In the genomic region with DNA sequence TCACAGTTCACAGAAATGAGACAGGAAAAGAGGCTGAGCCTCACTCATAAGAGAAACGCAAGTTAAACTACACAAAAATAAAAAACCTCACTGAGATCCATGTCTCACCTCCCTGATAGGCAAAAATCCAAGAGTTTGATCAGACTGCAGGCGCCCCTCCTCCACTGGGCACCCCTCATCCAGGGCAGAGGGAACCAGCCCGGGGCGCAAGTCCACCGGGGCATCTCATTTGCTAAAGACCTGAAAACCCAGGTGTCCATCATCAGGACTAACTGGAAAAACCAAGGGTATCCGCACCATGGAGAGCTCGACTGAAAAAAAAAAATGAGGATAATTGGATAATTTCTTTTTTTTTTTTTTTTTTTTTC, we compare ENCODE assay signal across 10 cellular contexts. TPM values are rescaled to one million over a fixed set of nuclear protein-coding genes. Genes with fewer than 3 reads are reported as not detected.
DNase-seq lines count a peak whose midpoint lies in the region; ATAC-seq and TF ChIP-seq lines count a peak whose summit lies in the region.
"Had no signal": no experiment of that assay in that cellular context is flagged by ENCODE, and none has a peak within 500 bp of the region (broad histone marks: within the 10 kb centered on the region; RNA-seq: fewer than 3 reads in every experiment).

No MANE protein-coding gene starts in this region.

- no peaks in the 10 kb centered on the region for H3K79me1 ChIP-seq in mesenchymal stem cell (replicated peaks; ENCODE audit: low read length, poor library complexity, severe bottlenecking)

- DNase-seq in stimulated activated naive CD8-positive, alpha-beta T cell treated with anti-CD3 and anti-CD28 coated beads, Interleukin-15, Interleukin-2, amounts not matched to agents 100 U/mL and 50 U/mL, for 24 hours = no peak
- DNase-seq in activated naive CD8-positive, alpha-beta T cell treated with anti-CD3 and anti-CD28 coated beads, Interleukin-2, amount 10 ng/mL, durations not matched to agents 7 days and 5 days = no peak
- DNase-seq in mesenchymal stem cell (no peak), globus pallidus (ENCODE audit: low spot score) (no peak), NCI-H2171 (lab: John Stamatoyannopoulos, UW) (no peak)
- DNase-seq: HCEC 1CT had no signal

- no peak for TF ChIP-seq CTCF in gastroesophageal sphincter (IDR thresholded peaks at IDR 0.05)

- H3K9me3 ChIP-seq in mesenchymal stem cell (ENCODE audit: control insufficient read depth, low read length) (no peaks in the 10 kb centered on the region), gastroesophageal sphincter (no peaks in the 10 kb centered on the region)
- H3K9me3 ChIP-seq: SJSA1 had no signal

- H3K14ac ChIP-seq in mesenchymal stem cell (ENCODE audit: low read length in 2 of 2) = no peak overlapping the region

- H3K27ac Mint-ChIP-seq in stimulated activated naive CD8-positive, alpha-beta T cell treated with anti-CD3 and anti-CD28 coated beads, Interleukin-15, Interleukin-2, amounts not matched to agents 100 ng/mL and 50 ng/mL, for 24 hours = no peak overlapping the region
- H3K27ac Mint-ChIP-seq in activated naive CD8-positive, alpha-beta T cell treated with anti-CD3 and anti-CD28 coated beads, Interleukin-2, amount 10 ng/mL, durations not matched to agents 7 days and 5 days = no peak overlapping the region

- TF ChIP-seq POLR2A in gastroesophageal sphincter (IDR thresholded peaks at IDR 0.05) = no peak

- H3K4me3 ChIP-seq in mesenchymal stem cell (ENCODE audit: insufficient read depth in 1 of 2, low read depth in 1 of 2, low read length in 2 of 2) (peak overlapping the region in 1 of 2 experiments; percentile 56), gastroesophageal sphincter (peak overlapping the region in 1 of 2 donors; percentile 50)
- H3K4me3 ChIP-seq: SJSA1 had no signal

- H3K36me3 ChIP-seq in mesenchymal stem cell (ENCODE audit: control insufficient read depth in 1 of 2, insufficient read depth in 2 of 2, low read depth in 1 of 2, low read length in 2 of 2) = no peaks in the 10 kb centered on the region
- H3K36me3 ChIP-seq in gastroesophageal sphincter = no peaks in the 10 kb centered on the region
- H3K36me3 ChIP-seq: SJSA1 had no signal

- 79% methylated on average over 7 of the region's 7 CpGs for WGBS in mesenchymal stem cell
- 48 to 72% methylated on average over 3 to 5 of the region's 7 CpGs for WGBS in gastroesophageal sphincter (ENCODE audit: low coverage in 1 of 2), 2 donors

- no peak overlapping the region for H3K27ac ChIP-seq in mesenchymal stem cell (ENCODE audit: low read length, poor library complexity, severe bottlenecking)
- H3K27ac ChIP-seq in gastroesophageal sphincter = no peak overlapping the region
- H3K27ac ChIP-seq: SJSA1 had no signal

- H3K9ac ChIP-seq in mesenchymal stem cell (ENCODE audit: low read length) = no peak overlapping the region

- H2BK12ac ChIP-seq in mesenchymal stem cell (ENCODE audit: low read length in 2 of 2) = no peak overlapping the region

- no peak overlapping the region for H2AFZ ChIP-seq in mesenchymal stem cell (ENCODE audit: low read depth, low read length)

- H3K27me3 Mint-ChIP-seq in stimulated activated naive CD8-positive, alpha-beta T cell treated with anti-CD3 and anti-CD28 coated beads, Interleukin-15, Interleukin-2, amounts not matched to agents 100 ng/mL and 50 ng/mL, for 24 hours = peaks cover 34% of the 10 kb centered on the region
- peaks cover 28% of the 10 kb centered on the region for H3K27me3 Mint-ChIP-seq in activated naive CD8-positive, alpha-beta T cell treated with anti-CD3 and anti-CD28 coated beads, Interleukin-2, amount 10 ng/mL, durations not matched to agents 7 days and 5 days

- no peak overlapping the region for H3K4ac ChIP-seq in mesenchymal stem cell (ENCODE audit: low read depth in 1 of 2, low read length in 2 of 2)

- no peaks in the 10 kb centered on the region for H3K36me3 Mint-ChIP-seq in stimulated activated naive CD8-positive, alpha-beta T cell treated with anti-CD3 and anti-CD28 coated beads, Interleukin-15, Interleukin-2, amounts not matched to agents 100 ng/mL and 50 ng/mL, for 24 hours (ENCODE audit: low read depth)
- H3K36me3 Mint-ChIP-seq in activated naive CD8-positive, alpha-beta T cell treated with anti-CD3 and anti-CD28 coated beads, Interleukin-2, amount 10 ng/mL, durations not matched to agents 7 days and 5 days = no peaks in the 10 kb centered on the region

- H3K4me1 Mint-ChIP-seq in stimulated activated naive CD8-positive, alpha-beta T cell treated with anti-CD3 and anti-CD28 coated beads, Interleukin-15, Interleukin-2, amounts not matched to agents 100 ng/mL and 50 ng/mL, for 24 hours (ENCODE audit: low read depth) = peaks cover 10% of the 10 kb centered on the region
- peaks cover 5% of the 10 kb centered on the region for H3K4me1 Mint-ChIP-seq in activated naive CD8-positive, alpha-beta T cell treated with anti-CD3 and anti-CD28 coated beads, Interleukin-2, amount 10 ng/mL, durations not matched to agents 7 days and 5 days

- POLR2A ChIA-PET in activated naive CD8-positive, alpha-beta T cell treated with anti-CD3 and anti-CD28 coated beads, Interleukin-2, amount 10 ng/mL, durations not matched to agents 7 days and 5 days (lab: Charles Lee) = no interaction called here

- H3K18ac ChIP-seq in mesenchymal stem cell (ENCODE audit: low read depth in 1 of 2, low read length in 2 of 2) = no peak overlapping the region

- peak overlapping the region; percentile 78 for H3K4me3 Mint-ChIP-seq in stimulated activated naive CD8-positive, alpha-beta T cell treated with anti-CD3 and anti-CD28 coated beads, Interleukin-15, Interleukin-2, amounts not matched to agents 100 ng/mL and 50 ng/mL, for 24 hours
- H3K4me3 Mint-ChIP-seq in activated naive CD8-positive, alpha-beta T cell treated with anti-CD3 and anti-CD28 coated beads, Interleukin-2, amount 10 ng/mL, durations not matched to agents 7 days and 5 days = peak overlapping the region; percentile 78

- no peak overlapping the region for H2BK120ac ChIP-seq in mesenchymal stem cell (ENCODE audit: low read depth, low read length)

- H3K4me2 ChIP-seq in mesenchymal stem cell (ENCODE audit: low read length, poor library complexity, severe bottlenecking) = peak overlapping the region; percentile 78

- TF ChIP-seq EP300 in gastroesophageal sphincter (IDR thresholded peaks at IDR 0.05) = no peak

- H3K27me3 ChIP-seq in mesenchymal stem cell (ENCODE audit: control insufficient read depth in 1 of 2, insufficient read depth in 1 of 2, low read length in 2 of 2) (peaks cover 23 to 57% of the 10 kb centered on the region in 2 experiments), gastroesophageal sphincter (peaks cover 59% of the 10 kb centered on the region)

- H3K9me3 Mint-ChIP-seq in stimulated activated naive CD8-positive, alpha-beta T cell treated with anti-CD3 and anti-CD28 coated beads, Interleukin-15, Interleukin-2, amounts not matched to agents 100 ng/mL and 50 ng/mL, for 24 hours = no peaks in the 10 kb centered on the region
- H3K9me3 Mint-ChIP-seq in activated naive CD8-positive, alpha-beta T cell treated with anti-CD3 and anti-CD28 coated beads, Interleukin-2, amount 10 ng/mL, durations not matched to agents 7 days and 5 days = no peaks in the 10 kb centered on the region

- no peak overlapping the region for H4K91ac ChIP-seq in mesenchymal stem cell (ENCODE audit: low read length)

- H3K4me1 ChIP-seq in mesenchymal stem cell (ENCODE audit: control insufficient read depth, insufficient read depth, low read depth, low read length) = peaks cover 8% of the 10 kb centered on the region
- peaks cover 0 to 11% (median 7%) of the 10 kb centered on the region in 3 donors for H3K4me1 ChIP-seq in gastroesophageal sphincter

- no peak overlapping the region for H4K8ac ChIP-seq in mesenchymal stem cell (ENCODE audit: low read length)

- H2AK5ac ChIP-seq in mesenchymal stem cell (ENCODE audit: low read length, severe bottlenecking) = no peak overlapping the region

- no peak overlapping the region for H2BK15ac ChIP-seq in mesenchymal stem cell (ENCODE audit: low read depth, poor library complexity, severe bottlenecking)

- ATAC-seq in stimulated activated naive CD8-positive, alpha-beta T cell treated with anti-CD3 and anti-CD28 coated beads, Interleukin-15, Interleukin-2, amounts not matched to agents 100 U/mL and 50 U/mL, for 24 hours = no peak
- no peak for ATAC-seq in activated naive CD8-positive, alpha-beta T cell treated with anti-CD3 and anti-CD28 coated beads, Interleukin-2, amount 10 ng/mL, durations not matched to agents 7 days and 5 days (ENCODE audit: low read depth)
- ATAC-seq in gastroesophageal sphincter (no peak), GM21786 (IDR thresholded peaks at IDR 0.05; ENCODE audit: unreplicated experiment) (no peak)

- no peak overlapping the region for H2BK5ac ChIP-seq in mesenchymal stem cell (ENCODE audit: low read depth, low read length, poor library complexity, severe bottlenecking)

- no peak overlapping the region for H3K23ac ChIP-seq in mesenchymal stem cell (ENCODE audit: low read length in 2 of 2)

RNA-seq across cellular contexts. Expression of a gene that starts 2.6 kb away (rescaled TPM):
- not detected for total RNA-seq in activated naive CD8-positive, alpha-beta T cell treated with anti-CD3 and anti-CD28 coated beads, Interleukin-2, amount 10 ng/mL, durations not matched to agents 7 days and 5 days
- polyA plus RNA-seq in mesenchymal stem cell (2013, experiment 1 of 2) = not detected
- not detected for polyA plus RNA-seq in mesenchymal stem cell (2013, experiment 2 of 2)
- total RNA-seq in gastroesophageal sphincter = not detected
- total RNA-seq: SJSA1 had no signal

RNA-seq across cellular contexts. Expression of a gene that starts 10.8 kb away (rescaled TPM):
- not detected for total RNA-seq in activated naive CD8-positive, alpha-beta T cell treated with anti-CD3 and anti-CD28 coated beads, Interleukin-2, amount 10 ng/mL, durations not matched to agents 7 days and 5 days
- not detected for polyA plus RNA-seq in mesenchymal stem cell (2013, experiment 1 of 2)
- polyA plus RNA-seq in mesenchymal stem cell (2013, experiment 2 of 2) = not detected
- 1 to 10 TPM in 1 of 4 donors, not detected in 3; 3.0 TPM for total RNA-seq in gastroesophageal sphincter
- total RNA-seq: SJSA1 had no signal

RNA-seq across cellular contexts. Expression of a gene that starts 16.5 kb away (rescaled TPM):
- 10 to 100 TPM; 27.4 to 31.6 TPM for total RNA-seq in activated naive CD8-positive, alpha-beta T cell treated with anti-CD3 and anti-CD28 coated beads, Interleukin-2, amount 10 ng/mL, durations not matched to agents 7 days and 5 days
- 43.1 TPM for polyA plus RNA-seq in mesenchymal stem cell (2013, experiment 1 of 2)
- polyA plus RNA-seq in mesenchymal stem cell (2013, experiment 2 of 2) = 41.6 TPM
- total RNA-seq in gastroesophageal sphincter = 10 to 100 TPM in 3 of 4 donors, 1 to 10 TPM in 1; 6.5 to 15.7 (median 13.9) TPM

RNA-seq across cellular contexts. Expression of a gene that starts 17.7 kb away (rescaled TPM):
- not detected for total RNA-seq in activated naive CD8-positive, alpha-beta T cell treated with anti-CD3 and anti-CD28 coated beads, Interleukin-2, amount 10 ng/mL, durations not matched to agents 7 days and 5 days
- polyA plus RNA-seq in mesenchymal stem cell (2013, experiment 1 of 2) = not detected
- polyA plus RNA-seq in mesenchymal stem cell (2013, experiment 2 of 2) = not detected
- total RNA-seq in gastroesophageal sphincter = 10 to 100 TPM in 3 of 4 donors, not detected in 1; 40.9 to 72.6 (median 57.7) TPM
- total RNA-seq: SJSA1 had no signal

RNA-seq across cellular contexts. Expression of a gene that starts 21.5 kb away (rescaled TPM):
- not detected for total RNA-seq in activated naive CD8-positive, alpha-beta T cell treated with anti-CD3 and anti-CD28 coated beads, Interleukin-2, amount 10 ng/mL, durations not matched to agents 7 days and 5 days
- not detected for polyA plus RNA-seq in mesenchymal stem cell (2013, experiment 1 of 2)
- not detected for polyA plus RNA-seq in mesenchymal stem cell (2013, experiment 2 of 2)
- 10 to 100 TPM in 3 of 4 donors, not detected in 1; 15.5 to 96.7 (median 53.1) TPM for total RNA-seq in gastroesophageal sphincter
- total RNA-seq: SJSA1 had no signal
